Comparison of ENCODE assay signal across 21 cellular contexts in genomic region chr13:97495678-97496077, GRCh38.
"Had no signal": no experiment of that assay in that cellular context is flagged by ENCODE, and none has a peak within 500 bp of the region (broad histone marks: within the 10 kb centered on the region; RNA-seq: fewer than 3 reads in every experiment).

No MANE protein-coding gene starts in this region.

- H3K4me2 ChIP-seq: hepatocyte had no signal

- ATAC-seq: activated T-helper 17 cell treated with anti-CD3 and anti-CD28 coated beads, Interleukin-2, amount 50 U/mL, for 72 hours; effector memory CD8-positive, alpha-beta T cell; natural killer cell treated with Interleukin-12 subunit alpha and Interleukin-12 subunit beta and Interleukin-15 and Interleukin-18, amount 100 ng/mL, for 72 hours; psoas muscle had no signal

- H3K4me1 Mint-ChIP-seq: activated T-helper 17 cell treated with anti-CD3 and anti-CD28 coated beads, Interleukin-2, amount 50 U/mL, for 72 hours; central memory CD8-positive, alpha-beta T cell had no signal

- H3K27me3 Mint-ChIP-seq: type B pancreatic cell had no signal

- H2AFZ ChIP-seq: hepatocyte had no signal

- H3K36me3 ChIP-seq: adrenal gland, ascending aorta, brain microvascular endothelial cell, left ventricle myocardium inferior, right atrium auricular region, thoracic aorta had no signal

- H3K79me2 ChIP-seq: hepatocyte had no signal

- DNase-seq: activated naive CD4-positive, alpha-beta T cell; activated T-cell treated with anti-CD3 and anti-CD28 coated beads, Interleukin-2, amount 50 U/mL, for 24 hours; adrenal gland; brain microvascular endothelial cell; effector memory CD8-positive, alpha-beta T cell; foreskin fibroblast; left ventricle myocardium inferior; midbrain; psoas muscle; stimulated activated CD4-positive, alpha-beta T cell treated with anti-CD3 and anti-CD28 coated beads, Interleukin-4, amount 100 ng/mL, for 24 hours; stimulated activated naive CD4-positive, alpha-beta T cell treated with Interleukin-2 at 50 U/mL for 16 hours; T-helper 9 cell had no signal

- H3K9me3 ChIP-seq: thoracic aorta had no signal

- H3K4me1 ChIP-seq: adrenal gland, ascending aorta, left ventricle myocardium inferior, psoas muscle, right atrium auricular region had no signal

- H3K9me3 Mint-ChIP-seq: central memory CD8-positive, alpha-beta T cell; effector memory CD8-positive, alpha-beta T cell had no signal

- H3K4me3 Mint-ChIP-seq: activated naive CD8-positive, alpha-beta T cell; activated T-cell treated with anti-CD3 and anti-CD28 coated beads, Interleukin-2, amount 50 U/mL, for 24 hours; activated T-helper 17 cell treated with anti-CD3 and anti-CD28 coated beads, Interleukin-2, amount 50 U/mL, for 72 hours; central memory CD8-positive, alpha-beta T cell; effector memory CD8-positive, alpha-beta T cell; natural killer cell treated with Interleukin-12 subunit alpha and Interleukin-12 subunit beta and Interleukin-15 and Interleukin-18, amount 100 ng/mL, for 72 hours; type B pancreatic cell had no signal

- H3K27me3 ChIP-seq: adrenal gland, ascending aorta, brain microvascular endothelial cell, hepatocyte, right atrium auricular region had no signal

- H3K27ac ChIP-seq: adrenal gland, ascending aorta, brain microvascular endothelial cell, hepatocyte, left ventricle myocardium inferior, psoas muscle, right atrium auricular region, thoracic aorta had no signal

- H3K27ac Mint-ChIP-seq: activated naive CD8-positive, alpha-beta T cell; activated T-cell treated with anti-CD3 and anti-CD28 coated beads, Interleukin-2, amount 50 U/mL, for 24 hours; activated T-helper 17 cell treated with anti-CD3 and anti-CD28 coated beads, Interleukin-2, amount 50 U/mL, for 72 hours; effector memory CD8-positive, alpha-beta T cell; natural killer cell treated with Interleukin-12 subunit alpha and Interleukin-12 subunit beta and Interleukin-15 and Interleukin-18, amount 100 ng/mL, for 72 hours; type B pancreatic cell had no signal

- H3K36me3 Mint-ChIP-seq: type B pancreatic cell had no signal

- H3K4me3 ChIP-seq: adrenal gland, ascending aorta, hepatocyte, left ventricle myocardium inferior, psoas muscle, right atrium auricular region, thoracic aorta had no signal
